In the genomic region with DNA sequence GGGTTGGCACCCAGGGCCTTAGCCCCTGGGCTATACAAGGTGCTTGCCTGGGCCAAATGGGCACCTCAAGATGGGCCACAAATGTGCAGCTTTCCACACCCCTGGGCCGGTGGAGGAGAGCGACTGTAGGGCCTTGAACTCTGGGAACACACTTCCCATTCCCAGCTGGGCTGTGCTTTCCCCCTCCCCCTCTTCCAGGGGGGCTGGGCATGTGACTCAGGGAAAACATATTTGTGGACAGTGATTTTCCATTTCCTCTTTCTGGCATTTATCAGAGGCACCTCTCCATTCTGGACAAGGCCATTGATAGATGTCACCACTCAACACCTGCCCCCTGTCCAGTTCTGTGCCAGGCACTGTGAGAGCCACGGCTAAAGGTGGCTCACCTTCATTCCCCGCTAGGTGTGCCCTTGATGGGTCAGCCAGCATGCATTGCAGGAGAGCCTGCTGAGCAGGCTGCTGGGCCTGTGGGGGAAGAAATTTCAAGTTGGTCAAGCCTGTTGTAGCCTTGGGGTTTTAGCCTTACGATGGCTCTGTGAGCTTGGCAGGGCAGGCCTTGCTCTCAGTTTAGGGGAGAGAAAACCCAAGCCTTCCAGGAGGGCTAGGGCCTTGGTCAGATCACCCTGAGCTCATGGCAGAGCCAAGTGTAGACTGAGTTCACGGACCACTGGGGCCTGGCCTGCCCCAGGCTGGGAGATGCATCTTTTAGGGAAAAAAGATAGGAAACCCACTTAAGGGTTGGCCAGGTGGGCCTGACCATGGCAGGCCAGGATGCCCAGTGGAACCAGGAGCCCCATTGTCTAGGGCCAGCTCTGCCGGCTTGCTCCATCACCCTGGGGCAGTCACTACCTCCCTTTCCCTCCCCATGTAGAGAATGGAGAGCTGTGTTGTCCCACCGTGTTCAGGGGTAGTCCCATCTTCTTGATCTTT, we compare ENCODE assay signal across 1 cellular context.
TF ChIP-seq lines count a peak whose summit lies in the region.

No MANE protein-coding gene starts in this region.

TF ChIP-seq in HepG2, 621 proteins besides CTCF, POLR2A, EP300 and RAD21 (continued from another document and continues in another):
- TF ChIP-seq ARID4A (CRISPR knock-in tag; IDR thresholded peaks at IDR 0.05; ENCODE audit: borderline replicate concordance) (peak; percentile 69; the same call in 1 of the 2 replicates), ZNF530 (CRISPR knock-in tag; IDR thresholded peaks at IDR 0.05; ENCODE audit: low read depth) (no peak), SRF (IDR thresholded peaks at IDR 0.05; ENCODE audit: low read depth, low read length) (no peak), ZNF143 (CRISPR knock-in tag; IDR thresholded peaks at IDR 0.05) (peak; percentile 43; the same call in 1 of the 2 replicates), ZNF33A (CRISPR knock-in tag; IDR thresholded peaks at IDR 0.05; ENCODE audit: borderline replicate concordance) (no peak), NCOR1 (IDR thresholded peaks at IDR 0.05; ENCODE audit: borderline replicate concordance, low read length) (no peak; the same call in 1 of the 2 replicates), ZNF235 (CRISPR knock-in tag; IDR thresholded peaks at IDR 0.05; ENCODE audit: borderline replicate concordance) (no peak; the same call in 1 of the 2 replicates), ZNF138 (CRISPR knock-in tag; IDR thresholded peaks at IDR 0.05; ENCODE audit: low read depth) (no peak), HDAC2 (CRISPR knock-in tag; IDR thresholded peaks at IDR 0.05) (peak; percentile 79), ZNF326 (CRISPR knock-in tag; IDR thresholded peaks at IDR 0.05; ENCODE audit: borderline replicate concordance) (no peak), ONECUT2 (CRISPR knock-in tag; IDR thresholded peaks at IDR 0.05) (no peak), PRMT3 (CRISPR knock-in tag; IDR thresholded peaks at IDR 0.05; ENCODE audit: borderline replicate concordance, low read depth) (no peak), ZMYM2 (CRISPR knock-in tag; IDR thresholded peaks at IDR 0.05) (no peak), ZUFSP (CRISPR knock-in tag; IDR thresholded peaks at IDR 0.05; ENCODE audit: borderline replicate concordance) (no peak), AHR (CRISPR knock-in tag; IDR thresholded peaks at IDR 0.05) (no peak), POLR2AphosphoS2 (IDR thresholded peaks at IDR 0.05; ENCODE audit: low read depth, low read length) (no peak), ZBTB20 (CRISPR knock-in tag; IDR thresholded peaks at IDR 0.05; ENCODE audit: borderline replicate concordance, low read depth) (peak; percentile 83), ZNF746 (CRISPR knock-in tag; IDR thresholded peaks at IDR 0.05) (no peak), ZNF121 (CRISPR knock-in tag; IDR thresholded peaks at IDR 0.05) (0 out of 2 replicates have a peak, but pooled peaks have one; percentile 35), ZSCAN29 (CRISPR knock-in tag; conservative IDR thresholded peaks at IDR 0.05) (no peak), ZMYM4 (CRISPR knock-in tag; IDR thresholded peaks at IDR 0.05) (peak; percentile 66), MATR3 (CRISPR knock-in tag; IDR thresholded peaks at IDR 0.05) (no peak), ZNF713 (CRISPR knock-in tag; IDR thresholded peaks at IDR 0.05) (peak; percentile 80; the same call in 1 of the 2 replicates), NPAS2 (CRISPR knock-in tag; IDR thresholded peaks at IDR 0.05; ENCODE audit: borderline replicate concordance) (no peak), ZNF850 (CRISPR knock-in tag; conservative IDR thresholded peaks at IDR 0.05) (no peak), FOXP1 (IDR thresholded peaks at IDR 0.05) (no peak), FOXP1 (CRISPR knock-in tag; IDR thresholded peaks at IDR 0.05) (peak; percentile 78), ZNF101 (CRISPR knock-in tag; IDR thresholded peaks at IDR 0.05; ENCODE audit: borderline replicate concordance, low read depth) (no peak), HDAC6 (IDR thresholded peaks at IDR 0.05; ENCODE audit: low read depth, low read length) (no peak), HES4 (CRISPR knock-in tag; IDR thresholded peaks at IDR 0.05; ENCODE audit: borderline replicate concordance) (no peak), ZNF883 (CRISPR knock-in tag; IDR thresholded peaks at IDR 0.05; ENCODE audit: not compliant biosample characterization) (no peak), ZSCAN12 (CRISPR knock-in tag; IDR thresholded peaks at IDR 0.05) (no peak), LCORL (IDR thresholded peaks at IDR 0.05) (no peak), LCORL (CRISPR knock-in tag; IDR thresholded peaks at IDR 0.05) (peak; percentile 88), ZXDC (CRISPR knock-in tag; IDR thresholded peaks at IDR 0.05) (no peak), ZBTB7B (CRISPR knock-in tag; IDR thresholded peaks at IDR 0.05) (no peak; the same call in 1 of the 2 replicates), ZNF264 (CRISPR knock-in tag; IDR thresholded peaks at IDR 0.05) (no peak), ESRRA (CRISPR knock-in tag; IDR thresholded peaks at IDR 0.05; ENCODE audit: low read depth) (peak; percentile 62), TOPORS (CRISPR knock-in tag; IDR thresholded peaks at IDR 0.05) (no peak), ZNF839 (CRISPR knock-in tag; IDR thresholded peaks at IDR 0.05; ENCODE audit: borderline replicate concordance) (no peak), ZNF556 (CRISPR knock-in tag; IDR thresholded peaks at IDR 0.05; ENCODE audit: borderline replicate concordance) (no peak), SMARCE1 (IDR thresholded peaks at IDR 0.05; ENCODE audit: borderline replicate concordance) (no peak), NFIB (CRISPR knock-in tag; IDR thresholded peaks at IDR 0.05; ENCODE audit: borderline replicate concordance) (no peak), NFE2L2 (IDR thresholded peaks at IDR 0.05; ENCODE audit: low read length) (peak; percentile 76; the same call in 1 of the 2 replicates), SP140L (CRISPR knock-in tag; IDR thresholded peaks at IDR 0.05; ENCODE audit: borderline replicate concordance) (no peak), ZSCAN22 (CRISPR knock-in tag; IDR thresholded peaks at IDR 0.05) (no peak), TERF1 (CRISPR knock-in tag; IDR thresholded peaks at IDR 0.05) (no peak), MEIS2 (CRISPR knock-in tag; IDR thresholded peaks at IDR 0.05) (peak; percentile 20; the same call in 1 of the 2 replicates)
- TF ChIP-seq, protein P1, sequence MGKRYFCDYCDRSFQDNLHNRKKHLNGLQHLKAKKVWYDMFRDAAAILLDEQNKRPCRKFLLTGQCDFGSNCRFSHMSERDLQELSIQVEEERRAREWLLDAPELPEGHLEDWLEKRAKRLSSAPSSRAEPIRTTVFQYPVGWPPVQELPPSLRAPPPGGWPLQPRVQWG (CRISPR knock-in tag; IDR thresholded peaks at IDR 0.05; ENCODE audit: borderline replicate concordance, low read depth), result no peak
- TF ChIP-seq, protein P2, sequence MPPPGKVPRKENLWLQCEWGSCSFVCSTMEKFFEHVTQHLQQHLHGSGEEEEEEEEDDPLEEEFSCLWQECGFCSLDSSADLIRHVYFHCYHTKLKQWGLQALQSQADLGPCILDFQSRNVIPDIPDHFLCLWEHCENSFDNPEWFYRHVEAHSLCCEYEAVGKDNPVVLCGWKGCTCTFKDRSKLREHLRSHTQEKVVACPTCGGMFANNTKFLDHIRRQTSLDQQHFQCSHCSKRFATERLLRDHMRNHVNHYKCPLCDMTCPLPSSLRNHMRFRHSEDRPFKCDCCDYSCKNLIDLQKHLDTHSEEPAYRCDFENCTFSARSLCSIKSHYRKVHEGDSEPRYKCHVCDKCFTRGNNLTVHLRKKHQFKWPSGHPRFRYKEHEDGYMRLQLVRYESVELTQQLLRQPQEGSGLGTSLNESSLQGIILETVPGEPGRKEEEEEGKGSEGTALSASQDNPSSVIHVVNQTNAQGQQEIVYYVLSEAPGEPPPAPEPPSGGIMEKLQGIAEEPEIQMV (CRISPR knock-in tag; IDR thresholded peaks at IDR 0.05; ENCODE audit: low read depth), result no peak
- TF ChIP-seq, protein P3, sequence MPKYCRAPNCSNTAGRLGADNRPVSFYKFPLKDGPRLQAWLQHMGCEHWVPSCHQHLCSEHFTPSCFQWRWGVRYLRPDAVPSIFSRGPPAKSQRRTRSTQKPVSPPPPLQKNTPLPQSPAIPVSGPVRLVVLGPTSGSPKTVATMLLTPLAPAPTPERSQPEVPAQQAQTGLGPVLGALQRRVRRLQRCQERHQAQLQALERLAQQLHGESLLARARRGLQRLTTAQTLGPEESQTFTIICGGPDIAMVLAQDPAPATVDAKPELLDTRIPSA (CRISPR knock-in tag; IDR thresholded peaks at IDR 0.05; ENCODE audit: borderline replicate concordance), result no peak
- TF ChIP-seq, protein P4, sequence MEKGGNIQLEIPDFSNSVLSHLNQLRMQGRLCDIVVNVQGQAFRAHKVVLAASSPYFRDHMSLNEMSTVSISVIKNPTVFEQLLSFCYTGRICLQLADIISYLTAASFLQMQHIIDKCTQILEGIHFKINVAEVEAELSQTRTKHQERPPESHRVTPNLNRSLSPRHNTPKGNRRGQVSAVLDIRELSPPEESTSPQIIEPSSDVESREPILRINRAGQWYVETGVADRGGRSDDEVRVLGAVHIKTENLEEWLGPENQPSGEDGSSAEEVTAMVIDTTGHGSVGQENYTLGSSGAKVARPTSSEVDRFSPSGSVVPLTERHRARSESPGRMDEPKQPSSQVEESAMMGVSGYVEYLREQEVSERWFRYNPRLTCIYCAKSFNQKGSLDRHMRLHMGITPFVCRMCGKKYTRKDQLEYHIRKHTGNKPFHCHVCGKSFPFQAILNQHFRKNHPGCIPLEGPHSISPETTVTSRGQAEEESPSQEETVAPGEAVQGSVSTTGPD (CRISPR knock-in tag; IDR thresholded peaks at IDR 0.05), result no peak
